ENCODE assay signal across 8 cellular contexts in genomic region chr9:136109351-136110081, GRCh38. TPM values are rescaled to one million over a fixed set of nuclear protein-coding genes. Genes with fewer than 3 reads are reported as not detected.
DNase-seq lines count a peak whose midpoint lies in the region; ATAC-seq, FAIRE-seq and TF ChIP-seq lines count a peak whose summit lies in the region.

No MANE protein-coding gene starts in this region.

- H3K9me3 ChIP-seq in DND-41 (ENCODE audit: insufficient read depth, low read length, severe bottlenecking) (no peaks in the 10 kb centered on the region), fibroblast of lung (ENCODE audit: control insufficient read depth, insufficient read depth, low read depth, low read length) (no peaks in the 10 kb centered on the region)

- H3K4me1 Mint-ChIP-seq in activated T-helper 1 cell treated with anti-CD3 and anti-CD28 coated beads, Interleukin-12 subunit alpha, Interleukin-12 subunit beta, Interleukin-2, Interleukin-4 antibody, amounts not matched to agents 30 ng/mL and 10 ng/mL and 1 ng/mL, durations not matched to agents 14 hours and 24 hours and 36 hours (ENCODE audit: low read depth) = peaks cover 39% of the 10 kb centered on the region
- peaks cover 30% of the 10 kb centered on the region for H3K4me1 Mint-ChIP-seq in nephron

- H3K9ac ChIP-seq in DND-41 (ENCODE audit: low read depth, low read length) (peak overlapping the region; percentile 65), KMS-11 (no peak overlapping the region), fibroblast of lung (ENCODE audit: insufficient read depth, low read length) (peak overlapping the region; percentile 32)

- ATAC-seq in DND-41 (ENCODE audit: insufficient read depth, low read depth) (peak; percentile 97), GM21825 (IDR thresholded peaks at IDR 0.05; ENCODE audit: unreplicated experiment) (peak; percentile 67)
- peak; percentile 92 for ATAC-seq in stimulated activated naive CD8-positive, alpha-beta T cell treated with anti-CD3 and anti-CD28 coated beads, Interleukin-15, Interleukin-2, amounts not matched to agents 100 U/mL and 50 U/mL, for 24 hours

- H3K79me2 ChIP-seq in DND-41 (ENCODE audit: insufficient read depth, low read length) (no peaks in the 10 kb centered on the region), KMS-11 (ENCODE audit: insufficient read depth, low read depth) (no peaks in the 10 kb centered on the region), fibroblast of lung (ENCODE audit: control insufficient read depth, insufficient read depth, low read length) (no peaks in the 10 kb centered on the region)

- peak; percentile 17 for TF ChIP-seq CTCF in DND-41 (IDR thresholded peaks at IDR 0.05; ENCODE audit: borderline replicate concordance, extremely low read depth, low read length, poor library complexity, severe bottlenecking)
- TF ChIP-seq CTCF in KMS-11 (conservative IDR thresholded peaks at IDR 0.05; ENCODE audit: low read depth, low read length) = no peak
- peak in 1 of 2 donors; percentile 1 for TF ChIP-seq CTCF in fibroblast of lung (conservative IDR thresholded peaks at IDR 0.05 in 1 of 2, IDR thresholded peaks at IDR 0.05 in 1 of 2; ENCODE audit: low read depth in 1 of 2, low read length in 2 of 2)
- TF ChIP-seq CTCF in nephron (IDR thresholded peaks at IDR 0.05; ENCODE audit: unreplicated experiment in 3 of 3) = no peak

- FAIRE-seq in RCC 7860 (lab: Jason Lieb, UNC) = no peak

- DNase-seq in DND-41 (peak; percentile 96), RCC 7860 (ENCODE audit: low spot score) (peak; percentile 92), fibroblast of lung (ENCODE audit: low read depth in 2 of 2) (peak; percentile 87 to 92)
- DNase-seq in activated T-helper 1 cell treated with anti-CD3 and anti-CD28 coated beads, Interleukin-12 subunit alpha, Interleukin-12 subunit beta, Interleukin-2, Interleukin-4 antibody, amounts not matched to agents 30 ng/mL and 10 ng/mL and 1 ng/mL, durations not matched to agents 14 hours and 24 hours and 36 hours (ENCODE audit: low spot score) = peak; percentile 90
- peak; percentile 95 for DNase-seq in stimulated activated naive CD8-positive, alpha-beta T cell treated with anti-CD3 and anti-CD28 coated beads, Interleukin-15, Interleukin-2, amounts not matched to agents 100 U/mL and 50 U/mL, for 24 hours

- no peaks in the 10 kb centered on the region for H3K9me3 Mint-ChIP-seq in activated T-helper 1 cell treated with anti-CD3 and anti-CD28 coated beads, Interleukin-12 subunit alpha, Interleukin-12 subunit beta, Interleukin-2, Interleukin-4 antibody, amounts not matched to agents 30 ng/mL and 10 ng/mL and 1 ng/mL, durations not matched to agents 14 hours and 24 hours and 36 hours
- no peaks in the 10 kb centered on the region for H3K9me3 Mint-ChIP-seq in nephron

- peaks cover 4% of the 10 kb centered on the region; the same call in 1 of the 2 replicates for H3K36me3 ChIP-seq in DND-41 (ENCODE audit: insufficient read depth, low read length)
- H3K36me3 ChIP-seq in KMS-11 (ENCODE audit: insufficient read depth) = no peaks in the 10 kb centered on the region
- H3K36me3 ChIP-seq in fibroblast of lung (ENCODE audit: control insufficient read depth, insufficient read depth, low read length) = no peaks in the 10 kb centered on the region

- H3K36me3 Mint-ChIP-seq in activated T-helper 1 cell treated with anti-CD3 and anti-CD28 coated beads, Interleukin-12 subunit alpha, Interleukin-12 subunit beta, Interleukin-2, Interleukin-4 antibody, amounts not matched to agents 30 ng/mL and 10 ng/mL and 1 ng/mL, durations not matched to agents 14 hours and 24 hours and 36 hours (ENCODE audit: low read depth) = peaks cover 4% of the 10 kb centered on the region
- H3K36me3 Mint-ChIP-seq in nephron (ENCODE audit: low read depth) = no peaks in the 10 kb centered on the region

- H3K4me3 ChIP-seq in DND-41 (ENCODE audit: low read depth in 1 of 2, low read length in 2 of 2) (peak overlapping the region in 1 of 2 experiments; percentile 56; a peak in 2 of 4 replicates), KMS-11 (IDR thresholded peaks at IDR 0.05; ENCODE audit: insufficient read depth, low read depth, low read length) (no peak overlapping the region), fibroblast of lung (replicated peaks in 1 of 4; ENCODE audit: control extremely low read depth in 1 of 4, insufficient read depth in 1 of 4, low read depth in 3 of 4, low read length in 4 of 4) (peak overlapping the region in 3 of 4 experiments; percentile 11 to 44 (median 29))

- H3K27me3 ChIP-seq in DND-41 (ENCODE audit: insufficient read depth, low read length, poor library complexity) (no peaks in the 10 kb centered on the region), KMS-11 (ENCODE audit: insufficient read depth, low read depth) (peaks cover 34% of the 10 kb centered on the region), fibroblast of lung (ENCODE audit: control insufficient read depth, insufficient read depth, low read length) (no peaks in the 10 kb centered on the region)

- H3K4me2 ChIP-seq in DND-41 (ENCODE audit: insufficient read depth, low read length) (peak overlapping the region; percentile 75), KMS-11 (peak overlapping the region; percentile 71), fibroblast of lung (ENCODE audit: extremely low read depth, insufficient read depth, low read length) (peak overlapping the region; percentile 89)

- H3K4me3 Mint-ChIP-seq in activated T-helper 1 cell treated with anti-CD3 and anti-CD28 coated beads, Interleukin-12 subunit alpha, Interleukin-12 subunit beta, Interleukin-2, Interleukin-4 antibody, amounts not matched to agents 30 ng/mL and 10 ng/mL and 1 ng/mL, durations not matched to agents 14 hours and 24 hours and 36 hours = peak overlapping the region; percentile 85
- peak overlapping the region; percentile 64 to 69 (median 67) for H3K4me3 Mint-ChIP-seq in nephron

- H3K4me1 ChIP-seq in DND-41 (ENCODE audit: insufficient read depth, low read length) = peaks cover 37% of the 10 kb centered on the region
- peaks cover 13% of the 10 kb centered on the region for H3K4me1 ChIP-seq in KMS-11 (ENCODE audit: low read depth, poor library complexity, severe bottlenecking)
- H3K4me1 ChIP-seq in fibroblast of lung (ENCODE audit: control insufficient read depth, extremely low read depth, insufficient read depth, low read length) = peaks cover 18% of the 10 kb centered on the region

- intact Hi-C loops in activated T-helper 1 cell treated with anti-CD3 and anti-CD28 coated beads, Interleukin-12 subunit alpha, Interleukin-12 subunit beta, Interleukin-2, Interleukin-4 antibody, amounts not matched to agents 30 ng/mL and 10 ng/mL and 1 ng/mL, durations not matched to agents 14 hours and 24 hours and 36 hours (cut with micrococcal nuclease) = loop anchor here (1.0 to 10.0 kb wide), 4 partner anchors 9 to 605 kb away; partner anchors contain the start of genes CAMSAP1, MRPS2, NACC2 and TMEM250

- H4K20me1 ChIP-seq in DND-41 (ENCODE audit: insufficient read depth, low read length) (no peaks in the 10 kb centered on the region; the same call in 1 of the 2 replicates), KMS-11 (ENCODE audit: insufficient read depth) (no peaks in the 10 kb centered on the region), fibroblast of lung (ENCODE audit: control insufficient read depth, extremely low read depth, insufficient read depth, low read length) (no peaks in the 10 kb centered on the region)

- H2AFZ ChIP-seq in DND-41 (ENCODE audit: low read depth, low read length) (peak overlapping the region; percentile 88), KMS-11 (ENCODE audit: low read depth) (peak overlapping the region; percentile 57; the same call in 1 of the 2 replicates), fibroblast of lung (ENCODE audit: low read length) (no peak overlapping the region)

- peaks cover 3% of the 10 kb centered on the region for H3K27me3 Mint-ChIP-seq in activated T-helper 1 cell treated with anti-CD3 and anti-CD28 coated beads, Interleukin-12 subunit alpha, Interleukin-12 subunit beta, Interleukin-2, Interleukin-4 antibody, amounts not matched to agents 30 ng/mL and 10 ng/mL and 1 ng/mL, durations not matched to agents 14 hours and 24 hours and 36 hours (ENCODE audit: insufficient read depth)
- H3K27me3 Mint-ChIP-seq in nephron (ENCODE audit: low read depth) = peaks cover 20% of the 10 kb centered on the region

- H3K27ac ChIP-seq in DND-41 (ENCODE audit: low read length) (peak overlapping the region; percentile 85), KMS-11 (no peak overlapping the region), fibroblast of lung (ENCODE audit: insufficient read depth, low read length) (peak overlapping the region; percentile 66)

- peak overlapping the region; percentile 84 for H3K27ac Mint-ChIP-seq in activated T-helper 1 cell treated with anti-CD3 and anti-CD28 coated beads, Interleukin-12 subunit alpha, Interleukin-12 subunit beta, Interleukin-2, Interleukin-4 antibody, amounts not matched to agents 30 ng/mL and 10 ng/mL and 1 ng/mL, durations not matched to agents 14 hours and 24 hours and 36 hours
- H3K27ac Mint-ChIP-seq in nephron = peak overlapping the region in 2 of 3 experiments; percentile 48 to 81

RNA-seq across cellular contexts. Expression of gene TMEM250, which starts 9.2 kb away (rescaled TPM):
- total RNA-seq in activated T-helper 1 cell treated with anti-CD3 and anti-CD28 coated beads, Interleukin-12 subunit alpha, Interleukin-12 subunit beta, Interleukin-2, Interleukin-4 antibody, amounts not matched to agents 30 ng/mL and 10 ng/mL and 1 ng/mL, durations not matched to agents 14 hours and 24 hours and 36 hours = 50.1 and 51.5 TPM in 2 replicates
- 43.3 and 48.0 TPM in 2 replicates for total RNA-seq in fibroblast of lung
- polyA plus RNA-seq in fibroblast of lung = 13.3 and 13.6 TPM in 2 replicates
- polyA plus RNA-seq in fibroblast of lung (2012) = 23.7 and 26.1 TPM in 2 replicates
- polyA minus RNA-seq in fibroblast of lung (ENCODE audit: low replicate concordance) = 15.6 and 19.8 TPM in 2 replicates

RNA-seq across cellular contexts. Expression of gene NACC2, which starts 14.4 kb away (rescaled TPM):
- total RNA-seq in activated T-helper 1 cell treated with anti-CD3 and anti-CD28 coated beads, Interleukin-12 subunit alpha, Interleukin-12 subunit beta, Interleukin-2, Interleukin-4 antibody, amounts not matched to agents 30 ng/mL and 10 ng/mL and 1 ng/mL, durations not matched to agents 14 hours and 24 hours and 36 hours = 3.7 and 4.0 TPM in 2 replicates
- 18.2 and 18.5 TPM in 2 replicates for total RNA-seq in fibroblast of lung
- 12.3 and 14.4 TPM in 2 replicates for polyA plus RNA-seq in fibroblast of lung
- polyA plus RNA-seq in fibroblast of lung (2012) = 19.3 and 19.8 TPM in 2 replicates
- polyA minus RNA-seq in fibroblast of lung (ENCODE audit: low replicate concordance) = 18.7 and 24.5 TPM in 2 replicates
